In genomic region chr7:44811571-44811970, GRCh38 we compare ENCODE assay signal across 28 cellular contexts.
"Had no signal": no experiment of that assay in that cellular context is flagged by ENCODE, and none has a peak within 500 bp of the region (broad histone marks: within the 10 kb centered on the region; RNA-seq: fewer than 3 reads in every experiment).

No MANE protein-coding gene starts in this region.

- H3K27ac Mint-ChIP-seq: activated CD4-positive, alpha-beta memory T cell treated with anti-CD3 and anti-CD28 coated beads, Interleukin-2, amount 10 ng/mL, durations not matched to agents 7 days and 5 days; activated CD4-positive, alpha-beta T cell treated with anti-CD3 and anti-CD28 coated beads, Interleukin-2, amount 10 ng/mL, durations not matched to agents 7 days and 5 days; activated naive CD4-positive, alpha-beta T cell treated with anti-CD3 and anti-CD28 coated beads, Interleukin-2, amount 10 ng/mL, durations not matched to agents 7 days and 5 days; activated naive CD4-positive, alpha-beta T cell treated with anti-CD3 and anti-CD28 coated beads, Interleukin-2, amount 50 U/mL, for 72 hours; activated naive CD8-positive, alpha-beta T cell treated with anti-CD3 and anti-CD28 coated beads, Interleukin-2, amount 10 ng/mL, durations not matched to agents 7 days and 5 days; activated T-cell treated with anti-CD3 and anti-CD28 coated beads, Interleukin-2, amount 50 U/mL, for 24 hours; activated T-cell treated with anti-CD3 and anti-CD28 coated beads, Interleukin-2, amount 50 U/mL, for 72 hours; brain; effector memory CD8-positive, alpha-beta T cell; WTC11 had no signal

- ATAC-seq: activated naive CD4-positive, alpha-beta T cell treated with anti-CD3 and anti-CD28 coated beads, Interleukin-2, amount 50 U/mL, for 72 hours; activated T-cell treated with anti-CD3 and anti-CD28 coated beads, Interleukin-2, amount 50 U/mL, for 72 hours; effector memory CD8-positive, alpha-beta T cell; heart right ventricle; WTC11 had no signal

- H3K27me3 ChIP-seq: ascending aorta, esophagus muscularis mucosa, foreskin keratinocyte, gastrocnemius medialis, heart right ventricle had no signal

- H3K4me1 Mint-ChIP-seq: activated naive CD4-positive, alpha-beta T cell treated with anti-CD3 and anti-CD28 coated beads, Interleukin-2, amount 10 ng/mL, durations not matched to agents 7 days and 5 days; activated naive CD8-positive, alpha-beta T cell treated with anti-CD3 and anti-CD28 coated beads, Interleukin-2, amount 10 ng/mL, durations not matched to agents 7 days and 5 days; brain; WTC11 had no signal

- H3K36me3 ChIP-seq: ascending aorta, esophagus muscularis mucosa, gastrocnemius medialis, heart right ventricle had no signal

- DNase-seq: activated CD4-positive, alpha-beta memory T cell treated with anti-CD3 and anti-CD28 coated beads, Interleukin-2, amount 10 ng/mL, durations not matched to agents 7 days and 5 days; activated CD4-positive, alpha-beta T cell treated with anti-CD3 and anti-CD28 coated beads for 1 hour; activated CD4-positive, alpha-beta T cell treated with anti-CD3 and anti-CD28 coated beads for 4 hours; activated CD4-positive, alpha-beta T cell treated with anti-CD3 and anti-CD28 coated beads, Interleukin-2, amount 10 ng/mL, durations not matched to agents 7 days and 5 days; activated CD4-positive, alpha-beta T cell treated with anti-CD3 and anti-CD28 coated beads, Interleukin-2, amount 50 U/mL, for 4 hours; activated CD8-positive, alpha-beta memory T cell treated with anti-CD3 and anti-CD28 coated beads, Interleukin-2, amount 50 U/mL, for 48 hours; activated gamma-delta T cell; activated naive CD4-positive, alpha-beta T cell; activated naive CD4-positive, alpha-beta T cell treated with anti-CD3 and anti-CD28 coated beads, Interleukin-2, amount 10 ng/mL, durations not matched to agents 7 days and 5 days; activated naive CD8-positive, alpha-beta T cell treated with anti-CD3 and anti-CD28 coated beads, Interleukin-2, amount 10 ng/mL, durations not matched to agents 7 days and 5 days; activated T-cell treated with anti-CD3 and anti-CD28 coated beads for 4 hours; activated T-cell treated with anti-CD3 and anti-CD28 coated beads, Interleukin-2, amount 50 U/mL, for 72 hours; cortex of kidney; effector CD4-positive, alpha-beta T cell; effector memory CD8-positive, alpha-beta T cell; erythroblast; gastrocnemius medialis; glutamatergic neuron; heart right ventricle; T-helper 1 cell had no signal

- H3K27me3 Mint-ChIP-seq: activated CD4-positive, alpha-beta memory T cell treated with anti-CD3 and anti-CD28 coated beads, Interleukin-2, amount 10 ng/mL, durations not matched to agents 7 days and 5 days; activated CD4-positive, alpha-beta T cell treated with anti-CD3 and anti-CD28 coated beads, Interleukin-2, amount 10 ng/mL, durations not matched to agents 7 days and 5 days; activated naive CD4-positive, alpha-beta T cell treated with anti-CD3 and anti-CD28 coated beads, Interleukin-2, amount 10 ng/mL, durations not matched to agents 7 days and 5 days; activated naive CD8-positive, alpha-beta T cell treated with anti-CD3 and anti-CD28 coated beads, Interleukin-2, amount 10 ng/mL, durations not matched to agents 7 days and 5 days; activated T-cell treated with anti-CD3 and anti-CD28 coated beads, Interleukin-2, amount 50 U/mL, for 24 hours; brain; effector memory CD8-positive, alpha-beta T cell had no signal

- H3K9me3 ChIP-seq: ascending aorta, esophagus muscularis mucosa, gastrocnemius medialis, heart right ventricle had no signal

- H3K4me1 ChIP-seq: ascending aorta, esophagus muscularis mucosa, gastrocnemius medialis, heart right ventricle had no signal

- H3K4me3 ChIP-seq: ascending aorta, esophagus muscularis mucosa, gastrocnemius medialis, heart right ventricle had no signal

- H3K4me3 Mint-ChIP-seq: activated CD4-positive, alpha-beta memory T cell treated with anti-CD3 and anti-CD28 coated beads, Interleukin-2, amount 10 ng/mL, durations not matched to agents 7 days and 5 days; activated CD4-positive, alpha-beta T cell treated with anti-CD3 and anti-CD28 coated beads, Interleukin-2, amount 10 ng/mL, durations not matched to agents 7 days and 5 days; activated naive CD4-positive, alpha-beta T cell treated with anti-CD3 and anti-CD28 coated beads, Interleukin-2, amount 10 ng/mL, durations not matched to agents 7 days and 5 days; activated naive CD8-positive, alpha-beta T cell treated with anti-CD3 and anti-CD28 coated beads, Interleukin-2, amount 10 ng/mL, durations not matched to agents 7 days and 5 days; activated T-cell treated with anti-CD3 and anti-CD28 coated beads, Interleukin-2, amount 50 U/mL, for 24 hours; activated T-cell treated with anti-CD3 and anti-CD28 coated beads, Interleukin-2, amount 50 U/mL, for 72 hours; brain; effector memory CD8-positive, alpha-beta T cell; WTC11 had no signal

- H3K9me3 Mint-ChIP-seq: activated CD4-positive, alpha-beta memory T cell treated with anti-CD3 and anti-CD28 coated beads, Interleukin-2, amount 10 ng/mL, durations not matched to agents 7 days and 5 days; activated CD4-positive, alpha-beta T cell treated with anti-CD3 and anti-CD28 coated beads, Interleukin-2, amount 10 ng/mL, durations not matched to agents 7 days and 5 days; activated naive CD4-positive, alpha-beta T cell treated with anti-CD3 and anti-CD28 coated beads, Interleukin-2, amount 10 ng/mL, durations not matched to agents 7 days and 5 days; activated naive CD4-positive, alpha-beta T cell treated with anti-CD3 and anti-CD28 coated beads, Interleukin-2, amount 50 U/mL, for 72 hours; activated naive CD8-positive, alpha-beta T cell treated with anti-CD3 and anti-CD28 coated beads, Interleukin-2, amount 10 ng/mL, durations not matched to agents 7 days and 5 days; activated T-cell treated with anti-CD3 and anti-CD28 coated beads, Interleukin-2, amount 50 U/mL, for 24 hours; activated T-cell treated with anti-CD3 and anti-CD28 coated beads, Interleukin-2, amount 50 U/mL, for 72 hours; brain; effector memory CD8-positive, alpha-beta T cell; WTC11 had no signal

- H3K27ac ChIP-seq: ascending aorta, esophagus muscularis mucosa, foreskin keratinocyte, heart right ventricle, VCaP had no signal
